Comparison of ENCODE assay signal across 8 cellular contexts in genomic region chr15:76336254-76337046, GRCh38. TPM values are rescaled to one million over a fixed set of nuclear protein-coding genes. Genes with fewer than 3 reads are reported as not detected.
DNase-seq lines count a peak whose midpoint lies in the region; ATAC-seq, FAIRE-seq and TF ChIP-seq lines count a peak whose summit lies in the region.

Gene ISL2 (plus strand): TSS chr15:76336773. CDS start chr15:76336884, 111 bp downstream.

- H2AFZ ChIP-seq in astrocyte (ENCODE audit: low read depth, low read length) = peak within 1 kb of the TSS; percentile 47

- H3K27ac Mint-ChIP-seq in astrocyte (ENCODE audit: unreplicated experiment) = peak within 1 kb of the TSS; percentile 89

- peak; percentile 48 for ATAC-seq in HG03460 (IDR thresholded peaks at IDR 0.05; ENCODE audit: unreplicated experiment)
- peak; percentile 89 for ATAC-seq in RWPE2 (ENCODE audit: low read depth)

- H3K9ac ChIP-seq in astrocyte (ENCODE audit: low read length) = no peak within 1 kb of the TSS

- peak within 1 kb of the TSS; percentile 75 for H3K27ac ChIP-seq in C4-2B
- peak within 1 kb of the TSS; percentile 56 for H3K27ac ChIP-seq in RWPE2 (ENCODE audit: poor library complexity, severe bottlenecking)
- H3K27ac ChIP-seq in astrocyte (ENCODE audit: low read depth, low read length) = no peak within 1 kb of the TSS
- no peak within 1 kb of the TSS for H3K27ac ChIP-seq in skin epidermis
- H3K27ac ChIP-seq in thyroid gland = no peak within 1 kb of the TSS

- TF ChIP-seq CTCF in C4-2B (conservative IDR thresholded peaks at IDR 0.05) (no peak), RWPE2 (IDR thresholded peaks at IDR 0.05; ENCODE audit: poor library complexity, severe bottlenecking) (no peak), astrocyte (IDR thresholded peaks at IDR 0.05; ENCODE audit: insufficient read depth, low read depth, low read length) (no peak), thyroid gland (IDR thresholded peaks at IDR 0.05) (no peak)

- H3K79me2 ChIP-seq in astrocyte (ENCODE audit: insufficient read depth, low read length) = no peaks in the 10 kb centered on the region

- H3K9me3 ChIP-seq in RWPE2 (ENCODE audit: severe bottlenecking) (no peaks in the 10 kb centered on the region), astrocyte (ENCODE audit: insufficient read depth, low read depth, low read length) (peaks cover 7% of the 10 kb centered on the region), thyroid gland (no peaks in the 10 kb centered on the region)

- H3K4me3 Mint-ChIP-seq in astrocyte (ENCODE audit: unreplicated experiment) = peak within 1 kb of the TSS; percentile 87

- H3K27me3 ChIP-seq in RWPE2 (ENCODE audit: insufficient read depth, poor library complexity, severe bottlenecking) (no peaks in the 10 kb centered on the region), astrocyte (ENCODE audit: insufficient read depth, low read length) (peaks cover 81% of the 10 kb centered on the region), thyroid gland (peaks cover 73% of the 10 kb centered on the region)

- peaks cover 6% of the 10 kb centered on the region for H3K4me1 ChIP-seq in RWPE2 (ENCODE audit: insufficient read depth, poor library complexity, severe bottlenecking)
- peaks cover 8% of the 10 kb centered on the region for H3K4me1 ChIP-seq in astrocyte (ENCODE audit: insufficient read depth, low read length)
- H3K4me1 ChIP-seq in thyroid gland = peaks cover 14 to 46% of the 10 kb centered on the region in 2 donors

- 0 out of 2 replicates have a peak, but pooled peaks cover 4% of the 10 kb centered on the region for H3K36me3 ChIP-seq in RWPE2 (ENCODE audit: low read depth)
- H3K36me3 ChIP-seq in astrocyte (ENCODE audit: insufficient read depth, low read length) = no peaks in the 10 kb centered on the region
- H3K36me3 ChIP-seq in thyroid gland = no peaks in the 10 kb centered on the region

- peaks cover 7% of the 10 kb centered on the region for H3K36me3 Mint-ChIP-seq in astrocyte (ENCODE audit: low read depth, unreplicated experiment)

- no peak for TF ChIP-seq POLR2A in thyroid gland (IDR thresholded peaks at IDR 0.05)

- H3K4me1 Mint-ChIP-seq in astrocyte (ENCODE audit: low read depth, unreplicated experiment) = peaks cover 10% of the 10 kb centered on the region

- no peak for FAIRE-seq in astrocyte (lab: Jason Lieb, UNC)

- DNase-seq in GM19240 (ENCODE audit: insufficient read length, low spot score) = peak; percentile 92
- DNase-seq in RWPE2 (ENCODE audit: low spot score) = peak; percentile 99
- DNase-seq in astrocyte (ENCODE audit: low read depth) = no peak
- DNase-seq in iPS-NIHi11 (ENCODE audit: low spot score) = peak; percentile 94
- no peak for DNase-seq in thyroid gland

- peak within 1 kb of the TSS; percentile 72 for H3K4me2 ChIP-seq in astrocyte (ENCODE audit: low read length)

- H4K20me1 ChIP-seq in astrocyte (ENCODE audit: insufficient read depth, low read length) = peaks cover 31% of the 10 kb centered on the region

- intact Hi-C loops in thyroid gland (cut with DNase I) = loop anchor here (5.0 kb wide), 1 partner anchor 144 kb away; no protein-coding TSS in a partner anchor

- peak within 1 kb of the TSS; percentile 44 for H3K4me3 ChIP-seq in RWPE2 (ENCODE audit: severe bottlenecking)
- peak within 1 kb of the TSS; percentile 36 for H3K4me3 ChIP-seq in astrocyte (ENCODE audit: insufficient read depth, low read depth, low read length)
- H3K4me3 ChIP-seq in skin epidermis = peak within 1 kb of the TSS in 6 of 7 experiments; percentile 3 to 26 (median 22)
- no peak within 1 kb of the TSS for H3K4me3 ChIP-seq in thyroid gland (replicated peaks in 1 of 3)

- 5 to 10% methylated on average over 30 to 31 of the region's 40 CpGs for WGBS in thyroid gland, 2 donors

- peaks cover 67% of the 10 kb centered on the region for H3K27me3 Mint-ChIP-seq in astrocyte (ENCODE audit: low read depth, unreplicated experiment)

- peaks cover 20% of the 10 kb centered on the region for H3K9me3 Mint-ChIP-seq in astrocyte (ENCODE audit: unreplicated experiment)

RNA-seq across cellular contexts. Expression of gene ISL2, which starts in this region (rescaled TPM):
- total RNA-seq in astrocyte = 1.3 and 2.1 TPM in 2 replicates
- not detected for total RNA-seq in thyroid gland

Comparison
In these comparisons a context has a peak if more than half of its experiments do, and no peak if none do; other contexts are left out.
1. H3K27ac ChIP-seq: peak in C4-2B (single experiment) and RWPE2 (single experiment); none in astrocyte (single experiment), skin epidermis (0 of 21) and thyroid gland (0 of 3).
2. DNase-seq: peak in GM19240 (single experiment), RWPE2 (single experiment) and iPS-NIHi11 (single experiment); none in astrocyte (single experiment) and thyroid gland (0 of 2).
3. H3K4me3 ChIP-seq: peak in RWPE2 (single experiment), astrocyte (single experiment) and skin epidermis (6 of 7); none in thyroid gland (0 of 3).